ENCODE assay signal across 29 cellular contexts in genomic region chr4:107682306-107682705, GRCh38.
"Had no signal": no experiment of that assay in that cellular context is flagged by ENCODE, and none has a peak within 500 bp of the region (broad histone marks: within the 10 kb centered on the region; RNA-seq: fewer than 3 reads in every experiment).

No MANE protein-coding gene starts in this region.

- H3K36me3 ChIP-seq: colonic mucosa had no signal

- ATAC-seq: activated T-cell treated with anti-CD3 and anti-CD28 coated beads, Interleukin-2, amount 50 U/mL, for 72 hours; heart left ventricle; WTC11 had no signal

- H3K9me3 ChIP-seq: colonic mucosa had no signal

- H3K27ac ChIP-seq: colonic mucosa, epithelial cell of prostate, heart left ventricle had no signal

- H3K27me3 ChIP-seq: colonic mucosa, heart left ventricle had no signal

- FAIRE-seq: astrocyte, endometrium, endothelial cell of umbilical vein, frontal cortex had no signal

- H3K4me3 ChIP-seq: colonic mucosa, heart left ventricle had no signal

- H3K4me1 ChIP-seq: colonic mucosa, heart left ventricle had no signal

- DNase-seq: activated CD4-positive, alpha-beta memory T cell treated with anti-CD3 and anti-CD28 coated beads, Interleukin-2, amount 10 ng/mL, durations not matched to agents 7 days and 5 days; activated CD4-positive, alpha-beta T cell treated with anti-CD3 and anti-CD28 coated beads for 1 hour; activated CD4-positive, alpha-beta T cell treated with anti-CD3 and anti-CD28 coated beads for 4 hours; activated CD4-positive, alpha-beta T cell treated with anti-CD3 and anti-CD28 coated beads, Interleukin-2, amount 10 ng/mL, durations not matched to agents 7 days and 5 days; activated CD4-positive, alpha-beta T cell treated with anti-CD3 and anti-CD28 coated beads, Interleukin-2, amount 50 U/mL, for 4 hours; activated CD8-positive, alpha-beta memory T cell treated with anti-CD3 and anti-CD28 coated beads, Interleukin-2, amount 50 U/mL, for 48 hours; activated gamma-delta T cell treated with Interleukin-2 at 50 U/mL for 16 hours; activated naive CD4-positive, alpha-beta T cell treated with anti-CD3 and anti-CD28 coated beads, Interleukin-2, amount 50 U/mL, for 16 hours; activated naive CD4-positive, alpha-beta T cell treated with Interleukin-2 at 50 U/mL for 16 hours; activated T-cell treated with anti-CD3 and anti-CD28 coated beads for 4 hours; activated T-cell treated with anti-CD3 and anti-CD28 coated beads, Interleukin-2, amount 50 U/mL, for 24 hours; activated T-cell treated with anti-CD3 and anti-CD28 coated beads, Interleukin-2, amount 50 U/mL, for 72 hours; amniotic stem cell; anterior cingulate cortex; central memory CD4-positive, alpha-beta T cell; cerebellar nuclear complex; colonic mucosa; effector CD8-positive, alpha-beta T cell; foreskin fibroblast; glutamatergic neuron; heart left ventricle; hypothalamus; T-helper 2 cell had no signal
